Comparison of ENCODE assay signal across 23 cellular contexts in the genomic region with DNA sequence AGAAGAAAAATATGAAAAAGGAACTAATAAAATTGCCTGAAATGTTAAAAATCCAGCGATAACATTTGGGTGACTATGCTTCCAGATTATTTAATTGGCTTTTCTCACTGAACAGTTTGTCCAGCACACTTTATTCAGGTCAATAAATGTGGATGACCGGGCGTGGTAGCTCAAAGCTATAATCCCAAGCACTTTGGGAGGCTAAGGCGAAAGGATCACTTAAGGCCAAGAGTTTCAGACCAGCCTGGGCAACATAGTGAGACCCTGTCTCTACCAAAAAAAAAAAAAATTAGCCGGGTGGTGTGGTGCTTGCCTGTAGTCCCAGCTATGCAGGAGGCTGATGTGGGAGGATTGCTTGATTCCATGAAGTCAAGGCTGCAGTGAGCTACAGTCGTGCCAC.
"Had no signal": no experiment of that assay in that cellular context is flagged by ENCODE, and none has a peak within 500 bp of the region (broad histone marks: within the 10 kb centered on the region; RNA-seq: fewer than 3 reads in every experiment).

No MANE protein-coding gene starts in this region.

- H3K9me3 ChIP-seq: ascending aorta had no signal

- FAIRE-seq: K562 had no signal

- ATAC-seq: activated naive CD4-positive, alpha-beta T cell treated with anti-CD3 and anti-CD28 coated beads, Interleukin-2, amount 50 U/mL, for 72 hours; activated naive CD8-positive, alpha-beta T cell treated with anti-CD3 and anti-CD28 coated beads, Interleukin-2, amount 50 U/mL, for 24 hours; activated T-cell treated with anti-CD3 and anti-CD28 coated beads, Interleukin-2, amount 50 U/mL, for 4 hours; K562; T-helper 17 cell had no signal

- H3K27me3 ChIP-seq: ascending aorta had no signal

- H3K36me3 ChIP-seq: ascending aorta had no signal

- H3K27ac ChIP-seq: ascending aorta had no signal

- H3K4me3 ChIP-seq: ascending aorta, K562 had no signal

- DNase-seq: activated B cell treated with CpG ODN at 0.5 μM for 24 hours; activated CD4-positive, alpha-beta T cell treated with anti-CD3 and anti-CD28 coated beads for 1 hour; activated CD4-positive, alpha-beta T cell treated with anti-CD3 and anti-CD28 coated beads, Interleukin-2, amount 10 ng/mL, durations not matched to agents 24 days and 14 days; activated CD4-positive, alpha-beta T cell treated with anti-CD3 and anti-CD28 coated beads, Interleukin-2, amount 50 U/mL, for 48 hours; activated CD8-positive, alpha-beta memory T cell treated with anti-CD3 and anti-CD28 coated beads for 24 hours; activated effector memory CD4-positive, alpha-beta T cell treated with anti-CD3 and anti-CD28 coated beads, Interleukin-2, amount 50 U/mL, for 16 hours; activated naive CD4-positive, alpha-beta T cell treated with Interleukin-2 at 50 U/mL for 16 hours; activated naive CD8-positive, alpha-beta T cell treated with anti-CD3 and anti-CD28 coated beads, Interleukin-2, amount 50 U/mL, for 24 hours; activated T-cell treated with anti-CD3 and anti-CD28 coated beads, Interleukin-2, amount 50 U/mL, for 4 hours; amniotic stem cell; Kasumi-1; NCI-H1048; NCI-H2029; NCI-H345; NCI-H510A; NCI-H526 treated with DMSO at 0.1 percent for 48 hours; NCI-H82; SHP77; T-helper 17 cell; T-helper 9 cell had no signal
